Comparison of ENCODE assay signal across 27 cellular contexts in the genomic region with DNA sequence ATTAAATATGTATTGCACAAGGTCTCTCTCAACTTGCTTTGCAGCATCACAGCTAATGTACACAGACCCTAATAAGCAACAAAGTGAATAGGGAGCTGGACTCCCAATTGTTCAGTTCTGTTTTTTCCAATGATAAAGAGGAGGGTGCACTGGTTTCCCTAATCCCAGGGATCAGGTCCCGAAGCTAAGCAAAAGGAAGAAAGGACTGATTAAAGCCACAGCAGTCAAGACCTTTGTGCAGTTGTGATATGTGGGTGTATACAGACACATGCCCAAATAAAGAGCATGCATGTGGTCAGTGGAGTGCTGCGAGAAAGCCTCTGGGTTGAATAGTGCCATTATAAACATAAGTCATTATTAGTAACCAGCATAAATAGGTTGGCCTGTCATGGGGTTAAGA.
"Had no signal": no experiment of that assay in that cellular context is flagged by ENCODE, and none has a peak within 500 bp of the region (broad histone marks: within the 10 kb centered on the region; RNA-seq: fewer than 3 reads in every experiment).

No MANE protein-coding gene starts in this region.

- H3K4me3 Mint-ChIP-seq: immature natural killer cell; naive thymus-derived CD4-positive, alpha-beta T cell; natural killer cell treated with Interleukin-12 subunit alpha and Interleukin-12 subunit beta and Interleukin-15 and Interleukin-18, amount 100 ng/mL, for 72 hours; stimulated activated effector memory CD8-positive, alpha-beta T cell treated with anti-CD3 and anti-CD28 coated beads, Interleukin-12 subunit alpha, Interleukin-12 subunit beta, amount 100 ng/mL, for 72 hours; stimulated activated naive CD8-positive, alpha-beta T cell treated with anti-CD3 and anti-CD28 coated beads, Interleukin-15, Interleukin-2, amounts not matched to agents 100 ng/mL and 50 ng/mL, for 24 hours had no signal

- H3K27me3 ChIP-seq: neutrophil, pancreas, sigmoid colon, spleen, suprapubic skin, tibial artery, upper lobe of right lung had no signal

- H3K4me3 ChIP-seq: left ventricle myocardium inferior, lung, mucosa of descending colon, pancreas, prostate gland, sigmoid colon, spleen, suprapubic skin, thoracic aorta, tibial artery, upper lobe of right lung had no signal

- H3K27me3 Mint-ChIP-seq: naive thymus-derived CD4-positive, alpha-beta T cell; natural killer cell treated with Interleukin-12 subunit alpha and Interleukin-12 subunit beta and Interleukin-15 and Interleukin-18, amount 100 ng/mL, for 72 hours; stimulated activated naive CD8-positive, alpha-beta T cell treated with anti-CD3 and anti-CD28 coated beads, Interleukin-15, Interleukin-2, amounts not matched to agents 100 ng/mL and 50 ng/mL, for 24 hours had no signal

- H3K36me3 Mint-ChIP-seq: stimulated activated effector memory CD8-positive, alpha-beta T cell treated with anti-CD3 and anti-CD28 coated beads, Interleukin-12 subunit alpha, Interleukin-12 subunit beta, amount 100 ng/mL, for 72 hours had no signal

- H3K9me3 ChIP-seq: left ventricle myocardium inferior, neutrophil, pancreas, prostate gland, sigmoid colon, suprapubic skin, thoracic aorta, tibial artery, upper lobe of right lung had no signal

- DNase-seq: hypothalamus; immature natural killer cell; left ventricle myocardium inferior; midbrain; mucosa of descending colon; naive thymus-derived CD4-positive, alpha-beta T cell; occipital lobe; pancreas; posterior cingulate gyrus; retina; right cardiac atrium; sigmoid colon; small intestine; spleen; stimulated activated CD4-positive, alpha-beta T cell treated with anti-CD3 and anti-CD28 coated beads, Interleukin-4, amount 100 ng/mL, for 24 hours; stimulated activated naive CD4-positive, alpha-beta T cell; tibial artery; trophoblast cell; upper lobe of right lung had no signal

- H3K36me3 ChIP-seq: left ventricle myocardium inferior, neutrophil, pancreas, prostate gland, sigmoid colon, spleen, suprapubic skin, thoracic aorta, tibial artery, upper lobe of right lung had no signal

- H3K27ac ChIP-seq: left ventricle myocardium inferior, neutrophil, pancreas, prostate gland, sigmoid colon, spleen, suprapubic skin, thoracic aorta, tibial artery, upper lobe of right lung had no signal

- H3K4me1 ChIP-seq: left ventricle myocardium inferior, pancreas, prostate gland, sigmoid colon, spleen, suprapubic skin, tibial artery, upper lobe of right lung had no signal

- ATAC-seq: mucosa of descending colon; naive thymus-derived CD4-positive, alpha-beta T cell; natural killer cell treated with Interleukin-12 subunit alpha and Interleukin-12 subunit beta and Interleukin-15 and Interleukin-18, amount 100 ng/mL, for 72 hours; pancreas; right cardiac atrium; stimulated activated effector memory CD8-positive, alpha-beta T cell treated with anti-CD3 and anti-CD28 coated beads, Interleukin-12 subunit alpha, Interleukin-12 subunit beta, amount 100 ng/mL, for 72 hours; upper lobe of right lung had no signal

- H3K4me1 Mint-ChIP-seq: immature natural killer cell; stimulated activated effector memory CD8-positive, alpha-beta T cell treated with anti-CD3 and anti-CD28 coated beads, Interleukin-12 subunit alpha, Interleukin-12 subunit beta, amount 100 ng/mL, for 72 hours had no signal

- H3K27ac Mint-ChIP-seq: immature natural killer cell; naive thymus-derived CD4-positive, alpha-beta T cell; natural killer cell treated with Interleukin-12 subunit alpha and Interleukin-12 subunit beta and Interleukin-15 and Interleukin-18, amount 100 ng/mL, for 72 hours; stimulated activated effector memory CD8-positive, alpha-beta T cell treated with anti-CD3 and anti-CD28 coated beads, Interleukin-12 subunit alpha, Interleukin-12 subunit beta, amount 100 ng/mL, for 72 hours; stimulated activated naive CD8-positive, alpha-beta T cell treated with anti-CD3 and anti-CD28 coated beads, Interleukin-15, Interleukin-2, amounts not matched to agents 100 ng/mL and 50 ng/mL, for 24 hours had no signal
